ENCODE assay signal across 8 cellular contexts in the genomic region with DNA sequence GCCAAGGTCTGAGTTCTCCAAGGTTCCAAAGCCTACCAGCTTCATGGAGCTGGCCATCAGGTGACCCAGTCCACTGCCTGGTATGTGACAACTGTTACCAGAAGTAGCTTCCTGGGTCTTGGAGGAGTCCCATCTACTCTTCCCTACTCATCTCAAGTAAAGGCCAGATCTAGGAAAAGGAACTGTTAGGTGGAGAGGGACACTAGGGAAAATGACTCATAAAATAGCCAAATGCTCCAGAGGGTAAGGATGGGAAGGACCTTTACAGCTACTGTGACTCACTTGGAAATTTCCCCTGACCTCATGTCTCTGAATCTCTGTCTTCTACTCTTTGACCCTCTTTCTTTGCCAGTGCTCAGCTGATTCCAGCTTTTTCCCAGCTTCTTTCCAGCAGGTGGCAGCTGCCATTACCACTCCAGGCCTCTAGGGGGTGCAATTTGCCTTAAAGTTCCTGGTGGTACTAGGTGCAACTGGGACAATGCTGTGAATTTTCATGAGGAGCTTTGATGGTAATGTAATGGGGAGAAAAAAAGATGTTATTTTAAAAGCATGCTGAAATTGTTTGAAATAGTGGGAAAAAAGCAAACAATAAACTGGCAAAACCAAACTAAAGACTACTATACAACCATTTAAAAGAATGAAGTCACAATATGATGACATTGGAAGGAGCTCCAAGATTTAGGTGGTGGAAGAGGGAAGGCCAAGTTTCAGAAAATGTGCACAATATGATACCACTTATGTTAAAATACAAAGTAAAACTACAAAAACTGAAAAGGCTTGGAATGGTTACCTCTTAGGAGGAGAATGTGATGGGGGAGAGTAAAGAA. TPM values are rescaled to one million over a fixed set of nuclear protein-coding genes. Genes with fewer than 3 reads are reported as not detected.
DNase-seq lines count a peak whose midpoint lies in the region; ATAC-seq and TF ChIP-seq lines count a peak whose summit lies in the region.

No MANE protein-coding gene starts in this region.

- H3K27me3 ChIP-seq in IMR-90 (ENCODE audit: control insufficient read depth, insufficient read depth, low read length) (no peaks in the 10 kb centered on the region), PC-9 (ENCODE audit: insufficient read depth, low read depth) (no peaks in the 10 kb centered on the region), parathyroid adenoma (ENCODE audit: control insufficient read depth, insufficient read depth, low read length) (no peaks in the 10 kb centered on the region)

- H2BK120ac ChIP-seq in IMR-90 (ENCODE audit: low read depth, low read length): no peak overlapping the region

- H3K4me2 ChIP-seq in IMR-90 (ENCODE audit: low read depth, low read length) (no peak overlapping the region), PC-9 (no peak overlapping the region), parathyroid adenoma (ENCODE audit: low read length) (no peak overlapping the region)

- H3K9ac ChIP-seq in IMR-90 (ENCODE audit: low read depth, low read length): no peak overlapping the region
- no peak overlapping the region for H3K9ac ChIP-seq in parathyroid adenoma

- H3K14ac ChIP-seq in IMR-90 (replicated peaks; ENCODE audit: low read depth, low read length): no peak overlapping the region

- in situ Hi-C loops in IMR-90 (cut with MboI; ENCODE audit: low sequenced_read_pairs): no loop called here

- H2AK5ac ChIP-seq in IMR-90 (ENCODE audit: low read depth, low read length): no peak overlapping the region

- POLR2A ChIA-PET in IMR-90 (lab: Charles Lee; ENCODE audit: unreplicated experiment) (interaction anchor here (1.4 kb wide), 1 partner anchor 188 kb away, joined by 5 read pairs; no protein-coding TSS in a partner anchor), PC-9 (lab: Charles Lee; ENCODE audit: unreplicated experiment) (interaction anchor here (0.5 kb wide), 1 partner anchor 678 kb away, joined by 5 read pairs; no protein-coding TSS in a partner anchor)

- H4K8ac ChIP-seq in IMR-90 (ENCODE audit: low read depth in 2 of 2, low read length in 2 of 2): no peak overlapping the region

- no peak overlapping the region for H3K56ac ChIP-seq in IMR-90 (ENCODE audit: extremely low read depth, insufficient read depth, low read length)

- peaks cover 34% of the 10 kb centered on the region for H4K20me1 ChIP-seq in IMR-90 (ENCODE audit: insufficient read depth, low read length)
- peaks cover 4% of the 10 kb centered on the region; the same call in 1 of the 2 replicates for H4K20me1 ChIP-seq in PC-9 (ENCODE audit: insufficient read depth)

- H3F3A ChIP-seq in PC-9 (ENCODE audit: insufficient read depth, low read depth): no peaks in the 10 kb centered on the region

- H3K79me1 ChIP-seq in IMR-90 (ENCODE audit: low read depth in 1 of 2, low read length in 2 of 2): peaks cover 0 to 16% of the 10 kb centered on the region in 2 experiments; a peak in 1 of 4 replicates

- H3K4me1 ChIP-seq in IMR-90 (ENCODE audit: control insufficient read depth, insufficient read depth, low read length) (no peaks in the 10 kb centered on the region; the same call in 1 of the 2 replicates), PC-9 (replicated peaks; ENCODE audit: insufficient read depth) (no peaks in the 10 kb centered on the region), parathyroid adenoma (no peaks in the 10 kb centered on the region)

- DNase-seq in DMS114 treated with DMSO at 0.1 percent for 48 hours (lab: John Stamatoyannopoulos, UW; ENCODE audit: unreplicated experiment) (peak; percentile 42), IMR-90 (peak; percentile 68), PC-9 (peak; percentile 40 to 50), glomerular endothelial cell (ENCODE audit: extremely low read depth, low read depth, low spot score) (peak; percentile 57)
- peak; percentile 58 for DNase-seq in activated naive CD4-positive, alpha-beta T cell treated with Interleukin-2 at 50 U/mL for 16 hours

- ATAC-seq in IMR-90 (ENCODE audit: low read depth) (peak; percentile 90), GM19035 (IDR thresholded peaks at IDR 0.05; ENCODE audit: unreplicated experiment) (no peak), HG02763 (IDR thresholded peaks at IDR 0.05; ENCODE audit: unreplicated experiment) (no peak)

- dilution Hi-C loops in IMR-90 (cut with HindIII; ENCODE audit: low sequenced_read_pairs, unreplicated experiment): no loop called here

- no peak overlapping the region for H3K23ac ChIP-seq in IMR-90 (ENCODE audit: low read depth, low read length)

- H3K9me3 ChIP-seq in IMR-90 (ENCODE audit: control insufficient read depth, insufficient read depth, low read length) (no peaks in the 10 kb centered on the region), PC-9 (ENCODE audit: insufficient read depth, low read depth) (no peaks in the 10 kb centered on the region), parathyroid adenoma (ENCODE audit: control insufficient read depth, low read length) (no peaks in the 10 kb centered on the region)

- no peak overlapping the region for H3K4ac ChIP-seq in IMR-90 (ENCODE audit: low read depth, low read length)

- TF ChIP-seq CTCF in IMR-90 (conservative IDR thresholded peaks at IDR 0.05; ENCODE audit: low read depth, low read length) (peak; percentile 97), PC-9 (conservative IDR thresholded peaks at IDR 0.05) (peak; percentile 93), parathyroid adenoma (IDR thresholded peaks at IDR 0.05) (peak; percentile 91)

- H2AK9ac ChIP-seq in IMR-90 (replicated peaks; ENCODE audit: low read depth, low read length, poor library complexity): no peak overlapping the region

- H3K27ac ChIP-seq in IMR-90 (ENCODE audit: insufficient read depth, low read length) (no peak overlapping the region), PC-9 (no peak overlapping the region), parathyroid adenoma (no peak overlapping the region)

- no peak overlapping the region for H3K18ac ChIP-seq in IMR-90 (ENCODE audit: low read depth, low read length)

- H2BK5ac ChIP-seq in IMR-90 (ENCODE audit: low read depth, low read length, poor library complexity, severe bottlenecking): no peak overlapping the region

- H3K79me2 ChIP-seq in PC-9 (ENCODE audit: low read depth) (no peaks in the 10 kb centered on the region), parathyroid adenoma (no peaks in the 10 kb centered on the region)

- TF ChIP-seq POLR2A in IMR-90 (IDR thresholded peaks at IDR 0.05; ENCODE audit: low read depth, low read length): no peak

- no peaks in the 10 kb centered on the region for H3K9me2 ChIP-seq in PC-9 (ENCODE audit: insufficient read depth)

- H3K36me3 ChIP-seq in IMR-90 (ENCODE audit: control insufficient read depth, insufficient read depth, low read length): peaks cover 41% of the 10 kb centered on the region
- H3K36me3 ChIP-seq in PC-9 (ENCODE audit: low read depth): no peaks in the 10 kb centered on the region
- H3K36me3 ChIP-seq in parathyroid adenoma (ENCODE audit: control insufficient read depth, insufficient read depth, low read length): no peaks in the 10 kb centered on the region

- CTCF ChIA-PET in IMR-90 (lab: Yijun Ruan, JAX): interaction anchor here (0.5 to 1.8 kb wide), 30 partner anchors 10 to 780 kb away, joined by 3 to 17 read pairs (median 4); a partner anchor contains a TSS
- CTCF ChIA-PET in PC-9 (lab: Charles Lee): interaction anchor here (0.5 to 1.6 kb wide), 10 partner anchors 27 to 1276 kb away, joined by 3 to 12 read pairs (median 4); a partner anchor contains a TSS

- peaks cover 6% of the 10 kb centered on the region; the same call in 1 of the 2 replicates for H3K9me1 ChIP-seq in IMR-90 (ENCODE audit: insufficient read depth, low read length)

- TF ChIP-seq RAD21 in IMR-90 (IDR thresholded peaks at IDR 0.05; ENCODE audit: low read length): peak; percentile 84

- intact Hi-C loops in IMR-90 (cut with micrococcal nuclease) (loop anchor here (1.0 to 2.0 kb wide), 3 partner anchors 97 to 197 kb away; no protein-coding TSS in a partner anchor), PC-9 (cut with micrococcal nuclease; ENCODE audit: unreplicated experiment) (loop anchor here (1.0 to 2.0 kb wide), 2 partner anchors 97 to 187 kb away; no protein-coding TSS in a partner anchor)

- no peak overlapping the region for H3K4me3 ChIP-seq in IMR-90 (ENCODE audit: insufficient read depth, low read depth, low read length)
- no peak overlapping the region for H3K4me3 ChIP-seq in PC-9
- no peak overlapping the region for H3K4me3 ChIP-seq in parathyroid adenoma (ENCODE audit: low read depth, low read length)

- H2AFZ ChIP-seq in IMR-90 (replicated peaks; ENCODE audit: low read length, poor library complexity) (no peak overlapping the region), PC-9 (no peak overlapping the region), parathyroid adenoma (no peak overlapping the region)

- H2BK20ac ChIP-seq in IMR-90 (ENCODE audit: low read depth, low read length): no peak overlapping the region

- no peak overlapping the region for H4K5ac ChIP-seq in IMR-90 (ENCODE audit: low read depth, low read length)

- H2BK15ac ChIP-seq in IMR-90 (ENCODE audit: low read depth, low read length): no peak overlapping the region

- H4K91ac ChIP-seq in IMR-90 (ENCODE audit: insufficient read depth, low read depth, low read length): no peak overlapping the region

- no TSS peak for BruUV-seq in IMR-90 (replicated peaks; lab: Mats Ljungman, UMichigan)
- BruUV-seq in PC-9 (replicated peaks; lab: Mats Ljungman, UMichigan): no TSS peak

TF ChIP-seq in IMR-90, 13 proteins besides CTCF, POLR2A, EP300 and RAD21:
- TF ChIP-seq SMC3 (IDR thresholded peaks at IDR 0.05; ENCODE audit: low read depth, low read length): peak; percentile 75
- TF ChIP-seq CEBPB (IDR thresholded peaks at IDR 0.05; ENCODE audit: low read depth, low read length): no peak
TF ChIP-seq in IMR-90: peak in this region for 1.

RNA-seq across cellular contexts. Expression of a gene that starts 27.1 kb away (rescaled TPM):
- total RNA-seq in IMR-90 (2012; rRNA removed) (0.36 and 0.56 TPM in 2 replicates), PC-9 (2021) (3.0 and 3.1 TPM in 2 replicates), glomerular endothelial cell (14.2 and 15.2 TPM in 2 replicates)
- 0.60 TPM in 2 replicates for polyA plus RNA-seq in IMR-90 (2012; rRNA removed)
- polyA plus RNA-seq in IMR-90 (2012; cell fraction: cytosol; rRNA removed): 0.24 and 0.52 TPM in 2 replicates
- polyA plus RNA-seq in IMR-90 (2012; cell fraction: nucleus; rRNA removed; ENCODE audit: low replicate concordance): 0.25 and 0.29 TPM in 2 replicates

RNA-seq across cellular contexts. Expression of a gene that starts 54.6 kb away (rescaled TPM):
- 4.8 and 5.6 TPM in 2 replicates for total RNA-seq in IMR-90 (2012; rRNA removed)
- 20.1 and 20.8 TPM in 2 replicates for polyA plus RNA-seq in IMR-90 (2012; rRNA removed)
- 11.2 and 15.7 TPM in 2 replicates for polyA plus RNA-seq in IMR-90 (2012; cell fraction: cytosol; rRNA removed)
- polyA plus RNA-seq in IMR-90 (2012; cell fraction: nucleus; rRNA removed; ENCODE audit: low replicate concordance): 56.7 and 66.7 TPM in 2 replicates
- total RNA-seq in PC-9 (2021): 12.7 and 15.6 TPM in 2 replicates
- total RNA-seq in glomerular endothelial cell: 37.5 and 49.8 TPM in 2 replicates

RNA-seq across cellular contexts. Expression of a gene that starts 54.8 kb away (rescaled TPM):
- not detected in 2 replicates for total RNA-seq in IMR-90 (2012; rRNA removed)
- not detected in 2 replicates for polyA plus RNA-seq in IMR-90 (2012; rRNA removed)
- polyA plus RNA-seq in IMR-90 (2012; cell fraction: cytosol; rRNA removed): not detected in 2 replicates
- 0.06 TPM in 1 of 2 replicates, not detected in the other for polyA plus RNA-seq in IMR-90 (2012; cell fraction: nucleus; rRNA removed; ENCODE audit: low replicate concordance)
- total RNA-seq in PC-9 (2021): 1.5 and 1.6 TPM in 2 replicates
- total RNA-seq in glomerular endothelial cell: not detected in 2 replicates
